Comparison of ENCODE assay signal across 1 cellular context in the genomic region with DNA sequence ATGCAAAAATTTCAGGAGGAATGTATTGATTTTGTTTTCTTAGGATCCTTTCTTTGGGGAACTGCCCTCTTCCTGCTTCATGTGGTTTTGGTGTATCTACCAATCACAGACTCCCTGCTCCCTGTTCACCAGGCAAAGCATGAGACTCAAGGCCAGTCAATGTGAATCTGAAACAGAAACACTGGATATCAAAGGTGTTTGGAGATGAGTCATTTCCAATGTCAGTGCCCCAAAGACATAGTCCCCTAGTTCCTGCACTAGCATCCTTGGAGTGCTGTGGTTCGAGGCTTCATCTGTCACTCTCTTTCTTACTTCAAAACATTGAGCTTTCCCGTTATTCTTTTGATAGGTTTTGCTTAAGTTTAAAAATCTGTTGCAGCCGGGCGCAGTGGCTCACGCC.
A peak's percentile ranks its signal among the peaks of the same experiment; 100 is the strongest.
TF ChIP-seq lines count a peak whose summit lies in the region.

No MANE protein-coding gene starts in this region.

TF ChIP-seq in GM12878, 131 proteins besides CTCF, POLR2A, EP300 and RAD21 (continued from another document):
- TF ChIP-seq, protein P1, sequence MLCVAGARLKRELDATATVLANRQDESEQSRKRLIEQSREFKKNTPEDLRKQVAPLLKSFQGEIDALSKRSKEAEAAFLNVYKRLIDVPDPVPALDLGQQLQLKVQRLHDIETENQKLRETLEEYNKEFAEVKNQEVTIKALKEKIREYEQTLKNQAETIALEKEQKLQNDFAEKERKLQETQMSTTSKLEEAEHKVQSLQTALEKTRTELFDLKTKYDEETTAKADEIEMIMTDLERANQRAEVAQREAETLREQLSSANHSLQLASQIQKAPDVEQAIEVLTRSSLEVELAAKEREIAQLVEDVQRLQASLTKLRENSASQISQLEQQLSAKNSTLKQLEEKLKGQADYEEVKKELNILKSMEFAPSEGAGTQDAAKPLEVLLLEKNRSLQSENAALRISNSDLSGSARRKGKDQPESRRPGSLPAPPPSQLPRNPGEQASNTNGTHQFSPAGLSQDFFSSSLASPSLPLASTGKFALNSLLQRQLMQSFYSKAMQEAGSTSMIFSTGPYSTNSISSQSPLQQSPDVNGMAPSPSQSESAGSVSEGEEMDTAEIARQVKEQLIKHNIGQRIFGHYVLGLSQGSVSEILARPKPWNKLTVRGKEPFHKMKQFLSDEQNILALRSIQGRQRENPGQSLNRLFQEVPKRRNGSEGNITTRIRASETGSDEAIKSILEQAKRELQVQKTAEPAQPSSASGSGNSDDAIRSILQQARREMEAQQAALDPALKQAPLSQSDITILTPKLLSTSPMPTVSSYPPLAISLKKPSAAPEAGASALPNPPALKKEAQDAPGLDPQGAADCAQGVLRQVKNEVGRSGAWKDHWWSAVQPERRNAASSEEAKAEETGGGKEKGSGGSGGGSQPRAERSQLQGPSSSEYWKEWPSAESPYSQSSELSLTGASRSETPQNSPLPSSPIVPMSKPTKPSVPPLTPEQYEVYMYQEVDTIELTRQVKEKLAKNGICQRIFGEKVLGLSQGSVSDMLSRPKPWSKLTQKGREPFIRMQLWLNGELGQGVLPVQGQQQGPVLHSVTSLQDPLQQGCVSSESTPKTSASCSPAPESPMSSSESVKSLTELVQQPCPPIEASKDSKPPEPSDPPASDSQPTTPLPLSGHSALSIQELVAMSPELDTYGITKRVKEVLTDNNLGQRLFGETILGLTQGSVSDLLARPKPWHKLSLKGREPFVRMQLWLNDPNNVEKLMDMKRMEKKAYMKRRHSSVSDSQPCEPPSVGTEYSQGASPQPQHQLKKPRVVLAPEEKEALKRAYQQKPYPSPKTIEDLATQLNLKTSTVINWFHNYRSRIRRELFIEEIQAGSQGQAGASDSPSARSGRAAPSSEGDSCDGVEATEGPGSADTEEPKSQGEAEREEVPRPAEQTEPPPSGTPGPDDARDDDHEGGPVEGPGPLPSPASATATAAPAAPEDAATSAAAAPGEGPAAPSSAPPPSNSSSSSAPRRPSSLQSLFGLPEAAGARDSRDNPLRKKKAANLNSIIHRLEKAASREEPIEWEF (IDR thresholded peaks at IDR 0.05; ENCODE audit: insufficient replicate concordance, low read depth, low read length): no peak
- TF ChIP-seq EED (IDR thresholded peaks at IDR 0.05; ENCODE audit: low read depth) (0 out of 2 replicates have a peak, but pooled peaks have one; percentile 48), IKZF2 (IDR thresholded peaks at IDR 0.05) (peak; percentile 33 to 56; a peak in 1 of 4 replicates), TBL1XR1 (IDR thresholded peaks at IDR 0.05; ENCODE audit: low read depth, low read length) (no peak), RUNX3 (IDR thresholded peaks at IDR 0.05; ENCODE audit: low read length) (peak; percentile 48), SIN3A (IDR thresholded peaks at IDR 0.05; ENCODE audit: low read depth, low read length) (no peak), HCFC1 (IDR thresholded peaks at IDR 0.05; ENCODE audit: low read length) (no peak), IRF4 (IDR thresholded peaks at IDR 0.05; ENCODE audit: low read depth, low read length) (peak; percentile 75), HDAC2 (IDR thresholded peaks at IDR 0.05) (no peak), IKZF1 (conservative IDR thresholded peaks at IDR 0.05) (peak; percentile 24; the same call in 1 of the 2 replicates), ESRRA (IDR thresholded peaks at IDR 0.05; ENCODE audit: low read length) (no peak), POLR2AphosphoS5 (IDR thresholded peaks at IDR 0.05; ENCODE audit: low read length) (no peak), NBN (IDR thresholded peaks at IDR 0.05) (no peak), JUND (IDR thresholded peaks at IDR 0.05; ENCODE audit: low read depth, low read length) (no peak), NFYA (IDR thresholded peaks at IDR 0.05; ENCODE audit: borderline replicate concordance, low read depth, low read length) (no peak), BCL11A (IDR thresholded peaks at IDR 0.05; ENCODE audit: low read depth, low read length) (0 out of 2 replicates have a peak, but pooled peaks have one; percentile 33)
- TF ChIP-seq, protein P2, sequence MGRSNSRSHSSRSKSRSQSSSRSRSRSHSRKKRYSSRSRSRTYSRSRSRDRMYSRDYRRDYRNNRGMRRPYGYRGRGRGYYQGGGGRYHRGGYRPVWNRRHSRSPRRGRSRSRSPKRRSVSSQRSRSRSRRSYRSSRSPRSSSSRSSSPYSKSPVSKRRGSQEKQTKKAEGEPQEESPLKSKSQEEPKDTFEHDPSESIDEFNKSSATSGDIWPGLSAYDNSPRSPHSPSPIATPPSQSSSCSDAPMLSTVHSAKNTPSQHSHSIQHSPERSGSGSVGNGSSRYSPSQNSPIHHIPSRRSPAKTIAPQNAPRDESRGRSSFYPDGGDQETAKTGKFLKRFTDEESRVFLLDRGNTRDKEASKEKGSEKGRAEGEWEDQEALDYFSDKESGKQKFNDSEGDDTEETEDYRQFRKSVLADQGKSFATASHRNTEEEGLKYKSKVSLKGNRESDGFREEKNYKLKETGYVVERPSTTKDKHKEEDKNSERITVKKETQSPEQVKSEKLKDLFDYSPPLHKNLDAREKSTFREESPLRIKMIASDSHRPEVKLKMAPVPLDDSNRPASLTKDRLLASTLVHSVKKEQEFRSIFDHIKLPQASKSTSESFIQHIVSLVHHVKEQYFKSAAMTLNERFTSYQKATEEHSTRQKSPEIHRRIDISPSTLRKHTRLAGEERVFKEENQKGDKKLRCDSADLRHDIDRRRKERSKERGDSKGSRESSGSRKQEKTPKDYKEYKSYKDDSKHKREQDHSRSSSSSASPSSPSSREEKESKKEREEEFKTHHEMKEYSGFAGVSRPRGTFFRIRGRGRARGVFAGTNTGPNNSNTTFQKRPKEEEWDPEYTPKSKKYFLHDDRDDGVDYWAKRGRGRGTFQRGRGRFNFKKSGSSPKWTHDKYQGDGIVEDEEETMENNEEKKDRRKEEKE (IDR thresholded peaks at IDR 0.05): no peak
- TF ChIP-seq, protein P3, sequence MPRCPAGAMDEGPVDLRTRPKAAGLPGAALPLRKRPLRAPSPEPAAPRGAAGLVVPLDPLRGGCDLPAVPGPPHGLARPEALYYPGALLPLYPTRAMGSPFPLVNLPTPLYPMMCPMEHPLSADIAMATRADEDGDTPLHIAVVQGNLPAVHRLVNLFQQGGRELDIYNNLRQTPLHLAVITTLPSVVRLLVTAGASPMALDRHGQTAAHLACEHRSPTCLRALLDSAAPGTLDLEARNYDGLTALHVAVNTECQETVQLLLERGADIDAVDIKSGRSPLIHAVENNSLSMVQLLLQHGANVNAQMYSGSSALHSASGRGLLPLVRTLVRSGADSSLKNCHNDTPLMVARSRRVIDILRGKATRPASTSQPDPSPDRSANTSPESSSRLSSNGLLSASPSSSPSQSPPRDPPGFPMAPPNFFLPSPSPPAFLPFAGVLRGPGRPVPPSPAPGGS (IDR thresholded peaks at IDR 0.05; ENCODE audit: borderline replicate concordance, insufficient read depth, low read depth, low read length, poor library complexity, severe bottlenecking): no peak
